Comparison of ENCODE assay signal across 8 cellular contexts in the genomic region with DNA sequence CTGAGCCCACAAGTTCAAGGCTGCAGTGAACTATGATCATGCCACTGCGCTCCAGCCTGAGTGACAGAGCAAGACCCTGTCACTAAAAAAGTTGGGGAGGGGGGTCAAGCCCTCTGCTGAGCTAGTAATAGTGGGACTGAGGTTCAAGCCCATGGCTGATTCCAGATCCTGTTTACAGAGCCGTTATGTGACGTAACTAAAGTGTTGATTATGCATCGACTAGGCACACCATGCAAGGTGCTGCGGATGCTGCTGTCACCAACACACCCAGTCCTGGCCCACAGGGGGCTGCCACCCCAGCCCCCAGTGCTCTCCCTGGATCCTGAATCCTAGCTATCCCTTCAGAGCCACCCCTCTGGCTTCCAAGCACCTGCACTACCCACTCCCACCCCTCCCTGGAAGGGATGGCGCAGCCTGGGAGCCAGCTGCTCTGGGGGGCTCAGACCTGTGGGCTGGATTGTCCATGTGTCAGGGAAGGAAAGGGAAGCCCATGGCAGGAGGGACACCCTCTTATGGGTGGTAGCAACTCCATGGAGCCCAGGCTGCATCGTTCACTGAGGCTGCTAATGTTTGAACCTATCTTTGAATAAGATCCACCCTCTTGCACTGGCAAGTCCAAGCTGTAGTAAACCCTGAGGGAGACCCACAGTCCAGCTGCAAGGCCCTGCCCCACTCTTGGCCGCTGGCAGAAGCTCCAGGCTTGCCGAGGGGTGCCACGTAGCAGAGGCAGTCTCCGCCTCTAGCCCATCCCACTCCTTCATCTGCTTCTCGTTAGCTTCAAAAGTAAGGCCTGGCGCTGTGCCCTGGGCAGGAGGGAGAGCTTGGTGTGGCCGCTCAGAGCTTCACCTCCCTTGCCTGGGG.
DNase-seq lines count a peak whose midpoint lies in the region; ATAC-seq and TF ChIP-seq lines count a peak whose summit lies in the region.

No MANE protein-coding gene starts in this region.

- intact Hi-C loops in breast epithelium (cut with DNase I; ENCODE audit: low total_unique reads), result loop anchor here (5.0 kb wide), 1 partner anchor 349 kb away; no protein-coding TSS in a partner anchor

- H3K9me3 ChIP-seq in breast epithelium, result no peaks in the 10 kb centered on the region

- ATAC-seq in HG03280 (IDR thresholded peaks at IDR 0.05; ENCODE audit: unreplicated experiment), result no peak

- H3K4me3 ChIP-seq in breast epithelium, result peak overlapping the region in 2 of 3 donors; percentile 2 to 13

- peak overlapping the region; percentile 87 to 91 for H3K27ac ChIP-seq in breast epithelium

- no peak for TF ChIP-seq CTCF in breast epithelium (IDR thresholded peaks at IDR 0.05)

- H3K27me3 ChIP-seq in breast epithelium, result no peaks in the 10 kb centered on the region

- H3K4me1 ChIP-seq in breast epithelium, result peaks cover 9 to 21% of the 10 kb centered on the region in 2 donors

- no peaks in the 10 kb centered on the region for H3K36me3 ChIP-seq in breast epithelium

- TF ChIP-seq POLR2A in breast epithelium (IDR thresholded peaks at IDR 0.05), result no peak

- peak; percentile 22 for DNase-seq in DMS153 treated with DMSO at 0.1 percent for 48 hours (lab: John Stamatoyannopoulos, UW; ENCODE audit: unreplicated experiment)
- DNase-seq in NCI-H2171 (lab: John Stamatoyannopoulos, UW), result peak; percentile 58
- peak; percentile 85 to 87 for DNase-seq in breast epithelium (ENCODE audit: low spot score in 2 of 2)
- DNase-seq in medulla oblongata (ENCODE audit: extremely low spot score), result peak; percentile 41
- no peak for DNase-seq in D341Med (ENCODE audit: low spot score)
- no peak for DNase-seq in NCI-H1930 (lab: John Stamatoyannopoulos, UW)
- no peak for DNase-seq in germinal center (ENCODE audit: low spot score)

Comparison
In these comparisons a context has a peak if more than half of its experiments do, and no peak if none do; other contexts are left out.
1. DNase-seq: peak in DMS153 treated with DMSO at 0.1 percent for 48 hours (single experiment), NCI-H2171 (single experiment), breast epithelium (2 of 2) and medulla oblongata (single experiment); none in D341Med (single experiment), NCI-H1930 (0 of 2) and germinal center (single experiment).